Comparison of ENCODE assay signal across 9 cellular contexts in genomic region chr3:48694610-48695051, GRCh38. TPM values are rescaled to one million over a fixed set of nuclear protein-coding genes. Genes with fewer than 3 reads are reported as not detected.
A peak's percentile ranks its signal among the peaks of the same experiment; 100 is the strongest.
DNase-seq lines count a peak whose midpoint lies in the region; ATAC-seq and TF ChIP-seq lines count a peak whose summit lies in the region.
"Had no signal": no experiment of that assay in that cellular context is flagged by ENCODE, and none has a peak within 500 bp of the region (broad histone marks: within the 10 kb centered on the region; RNA-seq: fewer than 3 reads in every experiment).

No MANE protein-coding gene starts in this region.

- TF ChIP-seq POLR2A in heart left ventricle (IDR thresholded peaks at IDR 0.05): no peak

- no peaks in the 10 kb centered on the region for H3K9me3 Mint-ChIP-seq in activated naive CD8-positive, alpha-beta T cell treated with anti-CD3 and anti-CD28 coated beads, Interleukin-2, amount 50 U/mL, for 24 hours
- H3K9me3 Mint-ChIP-seq: dendritic cell treated with granulocyte-macrophage colony-stimulating factor and Interleukin-4, amounts not matched to agents 40 ng/mL and 50 ng/mL, for 4 days had no signal

- no peak for TF ChIP-seq CTCF in heart left ventricle (IDR thresholded peaks at IDR 0.05)
- no peak for TF ChIP-seq CTCF in psoas muscle (IDR thresholded peaks at IDR 0.05)

- H3K27ac Mint-ChIP-seq in activated naive CD8-positive, alpha-beta T cell treated with anti-CD3 and anti-CD28 coated beads, Interleukin-2, amount 50 U/mL, for 24 hours: peak overlapping the region; percentile 73
- H3K27ac Mint-ChIP-seq: dendritic cell treated with granulocyte-macrophage colony-stimulating factor and Interleukin-4, amounts not matched to agents 40 ng/mL and 50 ng/mL, for 4 days had no signal

- H3K4me3 Mint-ChIP-seq in activated naive CD8-positive, alpha-beta T cell treated with anti-CD3 and anti-CD28 coated beads, Interleukin-2, amount 50 U/mL, for 24 hours: no peak overlapping the region
- H3K4me3 Mint-ChIP-seq: dendritic cell treated with granulocyte-macrophage colony-stimulating factor and Interleukin-4, amounts not matched to agents 40 ng/mL and 50 ng/mL, for 4 days had no signal

- no peak for ATAC-seq in activated naive CD8-positive, alpha-beta T cell treated with anti-CD3 and anti-CD28 coated beads, Interleukin-2, amount 50 U/mL, for 24 hours
- ATAC-seq in heart left ventricle (peak; percentile 65 to 86 (median 85)), psoas muscle (peak in 3 of 4 donors; percentile 64 to 78 (median 71)), GM19463 (IDR thresholded peaks at IDR 0.05; ENCODE audit: unreplicated experiment) (no peak), HG02623 (IDR thresholded peaks at IDR 0.05; ENCODE audit: unreplicated experiment) (no peak)

- intact Hi-C loops in heart left ventricle (cut with DNase I) (no loop called here), psoas muscle (cut with DNase I) (no loop called here)

- H3K36me3 ChIP-seq in heart left ventricle (peaks cover 0 to 87% (median 71%) of the 10 kb centered on the region in 9 donors), psoas muscle (ENCODE audit: insufficient read depth in 1 of 2, low read depth in 1 of 2) (peaks cover 0 to 71% of the 10 kb centered on the region in 2 donors)

- H3K4me1 ChIP-seq in heart left ventricle: peaks cover 0 to 43% (median 21%) of the 10 kb centered on the region in 12 donors
- no peaks in the 10 kb centered on the region for H3K4me1 ChIP-seq in psoas muscle

- peak overlapping the region; percentile 63 to 88 (median 80) for H3K27ac ChIP-seq in heart left ventricle
- peak overlapping the region; percentile 6 for H3K27ac ChIP-seq in psoas muscle

- H3K36me3 Mint-ChIP-seq in activated naive CD8-positive, alpha-beta T cell treated with anti-CD3 and anti-CD28 coated beads, Interleukin-2, amount 50 U/mL, for 24 hours (ENCODE audit: low read depth): peaks cover 35% of the 10 kb centered on the region

- H3K27me3 ChIP-seq in heart left ventricle (no peaks in the 10 kb centered on the region), psoas muscle (ENCODE audit: insufficient read depth in 3 of 3, low read length in 2 of 3) (no peaks in the 10 kb centered on the region)

- no peaks in the 10 kb centered on the region for H3K9me3 ChIP-seq in heart left ventricle
- H3K9me3 ChIP-seq in psoas muscle: no peaks in the 10 kb centered on the region

- H3K4me3 ChIP-seq in heart left ventricle (peak overlapping the region in 11 of 12 donors; percentile 15 to 66 (median 51)), psoas muscle (peak overlapping the region; percentile 32)

- DNase-seq in GM03348 (ENCODE audit: low spot score) (peak; percentile 89), heart left ventricle (peak; percentile 73 to 85 (median 77)), psoas muscle (peak; percentile 82 to 89), SHP77 (lab: John Stamatoyannopoulos, UW) (no peak), RKO (ENCODE audit: low spot score) (no peak)
- no peak for DNase-seq in activated naive CD8-positive, alpha-beta T cell treated with anti-CD3 and anti-CD28 coated beads, Interleukin-2, amount 50 U/mL, for 24 hours

- H3K27me3 Mint-ChIP-seq in activated naive CD8-positive, alpha-beta T cell treated with anti-CD3 and anti-CD28 coated beads, Interleukin-2, amount 50 U/mL, for 24 hours: no peaks in the 10 kb centered on the region
- H3K27me3 Mint-ChIP-seq: dendritic cell treated with granulocyte-macrophage colony-stimulating factor and Interleukin-4, amounts not matched to agents 40 ng/mL and 50 ng/mL, for 4 days had no signal

- WGBS in heart left ventricle, 4 donors: 26 to 31% (median 29%) methylated on average over 6 of the region's 6 CpGs
- WGBS in psoas muscle, 3 donors: 37 to 43% (median 38%) methylated on average over 6 of the region's 6 CpGs

- H3K4me1 Mint-ChIP-seq in activated naive CD8-positive, alpha-beta T cell treated with anti-CD3 and anti-CD28 coated beads, Interleukin-2, amount 50 U/mL, for 24 hours: peaks cover 16% of the 10 kb centered on the region

RNA-seq across cellular contexts. Expression of gene NCKIPSD, which starts 8.9 kb away (rescaled TPM):
- total RNA-seq in heart left ventricle (10 to 100 TPM in 7 of 9 donors, 1 to 10 TPM in 2; 9.8 to 47.6 (median 14.7) TPM), psoas muscle (1 to 10 TPM; 5.9 to 8.6 (median 7.5) TPM)
- polyA plus RNA-seq in heart left ventricle (10 to 100 TPM; 11.5 to 16.9 TPM), psoas muscle (1 to 10 TPM; 5.9 to 7.0 (median 6.0) TPM)

RNA-seq across cellular contexts. Expression of gene IP6K2, which starts 22.4 kb away (rescaled TPM):
- total RNA-seq in heart left ventricle: 10 to 100 TPM; 14.1 to 35.5 (median 25.6) TPM
- polyA plus RNA-seq in heart left ventricle: 10 to 100 TPM; 33.4 to 42.7 TPM
- 10 to 100 TPM; 14.0 to 27.8 (median 21.3) TPM for total RNA-seq in psoas muscle
- polyA plus RNA-seq in psoas muscle: 10 to 100 TPM; 22.5 to 36.8 (median 24.1) TPM

RNA-seq across cellular contexts. Expression of gene CELSR3, which starts 31.9 kb away (rescaled TPM):
- total RNA-seq in heart left ventricle (under 1 TPM; 0.10 to 0.36 (median 0.19) TPM), psoas muscle (under 1 TPM; 0.04 to 0.19 (median 0.09) TPM)
- polyA plus RNA-seq in heart left ventricle (under 1 TPM; 0.18 to 0.23 TPM), psoas muscle (under 1 TPM; 0.06 to 0.21 (median 0.16) TPM)

RNA-seq across cellular contexts. Expression of gene SLC26A6, which starts 59.4 kb away (rescaled TPM):
- total RNA-seq in heart left ventricle (10 to 100 TPM in 3 of 9 donors, 1 to 10 TPM in 6; 6.7 to 14.6 (median 9.2) TPM), psoas muscle (10 to 100 TPM in 1 of 4 donors, 1 to 10 TPM in 3; 5.6 to 13.0 (median 6.6) TPM)
- polyA plus RNA-seq in heart left ventricle (10 to 100 TPM; 10.0 to 12.9 TPM), psoas muscle (10 to 100 TPM in 1 of 3 donors, 1 to 10 TPM in 2; 4.5 to 10.5 (median 6.0) TPM)

Comparison
In these comparisons a context has a peak if more than half of its experiments do, and no peak if none do; other contexts are left out.
1. DNase-seq: peak in GM03348 (single experiment), heart left ventricle (5 of 5) and psoas muscle (2 of 2); none in activated naive CD8-positive, alpha-beta T cell treated with anti-CD3 and anti-CD28 coated beads, Interleukin-2, amount 50 U/mL, for 24 hours (single experiment), SHP77 (0 of 2) and RKO (single experiment).
2. ATAC-seq: peak in heart left ventricle (4 of 4) and psoas muscle (3 of 4); none in activated naive CD8-positive, alpha-beta T cell treated with anti-CD3 and anti-CD28 coated beads, Interleukin-2, amount 50 U/mL, for 24 hours (single experiment), GM19463 (single experiment) and HG02623 (single experiment).